31 cellular contexts compared by ENCODE assay signal in genomic region chr1:167238713-167239112, GRCh38.
"Had no signal": no experiment of that assay in that cellular context is flagged by ENCODE, and none has a peak within 500 bp of the region (broad histone marks: within the 10 kb centered on the region; RNA-seq: fewer than 3 reads in every experiment).

No MANE protein-coding gene starts in this region.

- FAIRE-seq: colon, endothelial cell of umbilical vein had no signal

- DNase-seq: activated CD4-positive, alpha-beta memory T cell treated with anti-CD3 and anti-CD28 coated beads for 36 hours; activated CD4-positive, alpha-beta T cell treated with anti-CD3 and anti-CD28 coated beads for 1 hour; activated CD4-positive, alpha-beta T cell treated with anti-CD3 and anti-CD28 coated beads for 48 hours; activated CD8-positive, alpha-beta memory T cell treated with anti-CD3 and anti-CD28 coated beads, Interleukin-2, amount 10 ng/mL, durations not matched to agents 7 days and 5 days; activated CD8-positive, alpha-beta memory T cell treated with anti-CD3 and anti-CD28 coated beads, Interleukin-2, amount 50 U/mL, for 4 hours; activated CD8-positive, alpha-beta T cell treated with anti-CD3 and anti-CD28 coated beads, Interleukin-2, amount 10 ng/mL, durations not matched to agents 7 days and 5 days; activated gamma-delta T cell; activated naive CD4-positive, alpha-beta T cell treated with anti-CD3 and anti-CD28 coated beads, Interleukin-2, amount 50 U/mL, for 16 hours; activated naive CD4-positive, alpha-beta T cell treated with Interleukin-2 at 50 U/mL for 16 hours; activated T-cell treated with anti-CD3 and anti-CD28 coated beads, Interleukin-2, amount 50 U/mL, for 1 hour; activated T-cell treated with anti-CD3 and anti-CD28 coated beads, Interleukin-2, amount 50 U/mL, for 48 hours; amniotic stem cell; aorta; body of pancreas; caudate nucleus; cortex of kidney; dermis blood vessel endothelial cell; effector CD4-positive, alpha-beta T cell; effector memory CD8-positive, alpha-beta T cell; esophagus squamous epithelium; foreskin melanocyte; heart right ventricle; T-helper 1 cell; T-helper 17 cell; T1000 had no signal

- H3K27ac ChIP-seq: body of pancreas, epithelial cell of prostate, esophagus squamous epithelium, gastroesophageal sphincter, heart right ventricle had no signal

- H3K9me3 ChIP-seq: body of pancreas, esophagus squamous epithelium, gastroesophageal sphincter, heart right ventricle had no signal

- H3K27ac Mint-ChIP-seq: activated CD4-positive, alpha-beta memory T cell treated with anti-CD3 and anti-CD28 coated beads for 36 hours; activated CD8-positive, alpha-beta memory T cell treated with anti-CD3 and anti-CD28 coated beads, Interleukin-2, amount 10 ng/mL, durations not matched to agents 7 days and 5 days; activated CD8-positive, alpha-beta T cell treated with anti-CD3 and anti-CD28 coated beads, Interleukin-2, amount 10 ng/mL, durations not matched to agents 7 days and 5 days; activated naive CD8-positive, alpha-beta T cell; effector memory CD8-positive, alpha-beta T cell; T-helper 17 cell; T-helper 2 cell treated with Interferon-gamma antibody and Interleukin-4, amounts not matched to agents 5 μg/mL and 100 μg/mL, for 36 hours had no signal

- H3K27me3 ChIP-seq: body of pancreas, esophagus squamous epithelium, gastroesophageal sphincter, heart right ventricle had no signal

- H3K27me3 Mint-ChIP-seq: activated CD4-positive, alpha-beta memory T cell treated with anti-CD3 and anti-CD28 coated beads for 36 hours; activated CD8-positive, alpha-beta memory T cell treated with anti-CD3 and anti-CD28 coated beads, Interleukin-2, amount 10 ng/mL, durations not matched to agents 7 days and 5 days; activated naive CD8-positive, alpha-beta T cell; effector memory CD8-positive, alpha-beta T cell; T-helper 17 cell had no signal

- H3K9me3 Mint-ChIP-seq: effector memory CD8-positive, alpha-beta T cell had no signal

- ATAC-seq: activated CD8-positive, alpha-beta memory T cell treated with anti-CD3 and anti-CD28 coated beads, Interleukin-2, amount 10 ng/mL, durations not matched to agents 7 days and 5 days; activated CD8-positive, alpha-beta T cell treated with anti-CD3 and anti-CD28 coated beads, Interleukin-2, amount 10 ng/mL, durations not matched to agents 7 days and 5 days; body of pancreas; effector memory CD8-positive, alpha-beta T cell; gastroesophageal sphincter; heart right ventricle; T-helper 17 cell had no signal

- H3K4me3 Mint-ChIP-seq: activated CD4-positive, alpha-beta memory T cell treated with anti-CD3 and anti-CD28 coated beads for 36 hours; activated CD8-positive, alpha-beta memory T cell treated with anti-CD3 and anti-CD28 coated beads, Interleukin-2, amount 10 ng/mL, durations not matched to agents 7 days and 5 days; activated CD8-positive, alpha-beta T cell treated with anti-CD3 and anti-CD28 coated beads, Interleukin-2, amount 10 ng/mL, durations not matched to agents 7 days and 5 days; activated naive CD8-positive, alpha-beta T cell; effector memory CD8-positive, alpha-beta T cell; T-helper 17 cell; T-helper 2 cell treated with Interferon-gamma antibody and Interleukin-4, amounts not matched to agents 5 μg/mL and 100 μg/mL, for 36 hours had no signal

- H3K36me3 ChIP-seq: gastroesophageal sphincter, heart right ventricle had no signal

- H3K4me3 ChIP-seq: body of pancreas, esophagus squamous epithelium, gastroesophageal sphincter, heart right ventricle had no signal
